Comparison of ENCODE assay signal across 12 cellular contexts in the genomic region with DNA sequence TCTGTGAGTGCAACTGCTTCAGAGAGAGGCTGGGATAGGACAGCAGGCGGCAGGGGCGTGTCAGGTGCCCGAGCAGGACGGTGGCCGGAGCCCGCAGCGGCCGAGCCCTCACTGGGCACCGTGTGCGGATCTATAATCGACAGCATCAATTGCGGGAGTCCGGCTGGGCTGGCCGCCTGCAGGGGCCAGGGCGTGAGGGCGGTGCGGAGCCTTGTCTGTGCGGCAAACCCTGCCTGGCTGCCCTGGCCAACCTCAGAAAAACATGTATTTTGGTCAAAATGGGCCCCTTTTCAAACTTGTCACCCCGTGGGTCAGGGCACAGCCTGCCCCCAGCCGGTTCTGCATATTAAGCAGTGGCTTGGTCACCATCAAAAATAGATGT.
A peak's percentile ranks its signal among the peaks of the same experiment; 100 is the strongest.
DNase-seq lines count a peak whose midpoint lies in the region; ATAC-seq, FAIRE-seq and TF ChIP-seq lines count a peak whose summit lies in the region.
"Had no signal": no experiment of that assay in that cellular context is flagged by ENCODE, and none has a peak within 500 bp of the region (broad histone marks: within the 10 kb centered on the region; RNA-seq: fewer than 3 reads in every experiment).

No MANE protein-coding gene starts in this region.

- no peak for DNase-seq in activated T-cell treated with anti-CD3 and anti-CD28 coated beads, Interleukin-2, amount 50 U/mL, for 72 hours
- DNase-seq in activated T-cell treated with anti-CD3 and anti-CD28 coated beads, Interleukin-2, amount 50 U/mL, for 1 hour: no peak
- DNase-seq in astrocyte (ENCODE audit: low read depth): no peak
- DNase-seq in lung (ENCODE audit: low spot score): no peak
- no peak for DNase-seq in testis
- no peak for DNase-seq in putamen (ENCODE audit: low spot score)
- DNase-seq: hypothalamus, Karpas-422 had no signal

- no peak overlapping the region for H3K27ac Mint-ChIP-seq in activated T-cell treated with anti-CD3 and anti-CD28 coated beads, Interleukin-2, amount 50 U/mL, for 72 hours
- H3K27ac Mint-ChIP-seq in astrocyte (ENCODE audit: unreplicated experiment): no peak overlapping the region

- no peak overlapping the region for H3K4me3 ChIP-seq in astrocyte (ENCODE audit: insufficient read depth, low read depth, low read length)
- no peak overlapping the region for H3K4me3 ChIP-seq in lung
- H3K4me3 ChIP-seq in testis: peak overlapping the region; percentile 47 to 68

- WGBS in lung, 2 donors: 61 to 71% methylated on average over 20 of the region's 20 CpGs
- 61 to 67% methylated on average over 11 to 19 of the region's 20 CpGs for WGBS in testis, 2 donors

- H3K9me3 ChIP-seq in astrocyte (ENCODE audit: insufficient read depth, low read depth, low read length) (no peaks in the 10 kb centered on the region), lung (ENCODE audit: control insufficient read depth in 2 of 2, insufficient read depth in 1 of 2, low read length in 1 of 2) (no peaks in the 10 kb centered on the region), testis (no peaks in the 10 kb centered on the region)

- no peak overlapping the region for H2AFZ ChIP-seq in astrocyte (ENCODE audit: low read depth, low read length)

- H3K27me3 ChIP-seq in astrocyte (ENCODE audit: insufficient read depth, low read length) (peaks cover 32% of the 10 kb centered on the region), lung (ENCODE audit: control insufficient read depth, insufficient read depth) (no peaks in the 10 kb centered on the region), testis (no peaks in the 10 kb centered on the region)

- H3K4me1 ChIP-seq in astrocyte (ENCODE audit: insufficient read depth, low read length) (no peaks in the 10 kb centered on the region), lung (ENCODE audit: control insufficient read depth in 2 of 2, insufficient read depth in 2 of 2, low read length in 2 of 2) (peaks cover 0 to 5% of the 10 kb centered on the region in 2 donors), testis (peaks cover 6% of the 10 kb centered on the region)

- no peaks in the 10 kb centered on the region for H3K36me3 Mint-ChIP-seq in activated T-cell treated with anti-CD3 and anti-CD28 coated beads, Interleukin-2, amount 50 U/mL, for 72 hours (ENCODE audit: insufficient read depth in 2 of 2)
- no peaks in the 10 kb centered on the region for H3K36me3 Mint-ChIP-seq in astrocyte (ENCODE audit: low read depth, unreplicated experiment)

- H3K4me3 Mint-ChIP-seq in activated T-cell treated with anti-CD3 and anti-CD28 coated beads, Interleukin-2, amount 50 U/mL, for 72 hours: peak overlapping the region; percentile 29 to 62
- H3K4me3 Mint-ChIP-seq in astrocyte (ENCODE audit: unreplicated experiment): no peak overlapping the region

- H3K36me3 ChIP-seq in astrocyte (ENCODE audit: insufficient read depth, low read length): no peaks in the 10 kb centered on the region
- no peaks in the 10 kb centered on the region for H3K36me3 ChIP-seq in lung (ENCODE audit: control insufficient read depth in 2 of 2, insufficient read depth in 2 of 2, low read length in 2 of 2)
- no peaks in the 10 kb centered on the region for H3K36me3 ChIP-seq in testis (ENCODE audit: low read depth, missing control alignments)

- no peaks in the 10 kb centered on the region for H3K27me3 Mint-ChIP-seq in activated T-cell treated with anti-CD3 and anti-CD28 coated beads, Interleukin-2, amount 50 U/mL, for 72 hours (ENCODE audit: low read depth)
- H3K27me3 Mint-ChIP-seq in astrocyte (ENCODE audit: low read depth, unreplicated experiment): peaks cover 50% of the 10 kb centered on the region

- H3K79me2 ChIP-seq in astrocyte (ENCODE audit: insufficient read depth, low read length): no peaks in the 10 kb centered on the region

- no peak overlapping the region for H3K27ac ChIP-seq in astrocyte (ENCODE audit: low read depth, low read length)
- no peak overlapping the region for H3K27ac ChIP-seq in lung (ENCODE audit: low read depth in 1 of 2, low read length in 1 of 2)
- peak overlapping the region in 1 of 2 donors; percentile 15 for H3K27ac ChIP-seq in testis

- H4K20me1 ChIP-seq in astrocyte (ENCODE audit: insufficient read depth, low read length): no peaks in the 10 kb centered on the region

- H3K4me1 Mint-ChIP-seq in activated T-cell treated with anti-CD3 and anti-CD28 coated beads, Interleukin-2, amount 50 U/mL, for 72 hours (ENCODE audit: low read depth): peaks cover 5% of the 10 kb centered on the region
- peaks cover 3% of the 10 kb centered on the region for H3K4me1 Mint-ChIP-seq in astrocyte (ENCODE audit: low read depth, unreplicated experiment)

- peak; percentile 6 to 11 for ATAC-seq in activated T-cell treated with anti-CD3 and anti-CD28 coated beads, Interleukin-2, amount 50 U/mL, for 72 hours (replicated peaks in 1 of 2)
- ATAC-seq in lung (ENCODE audit: insufficient read depth, low FRiP score) (peak; percentile 75), GM18498 (IDR thresholded peaks at IDR 0.05; ENCODE audit: unreplicated experiment) (no peak), GM21390 (IDR thresholded peaks at IDR 0.05; ENCODE audit: unreplicated experiment) (no peak)

- TF ChIP-seq POLR2A in testis (IDR thresholded peaks at IDR 0.05): no peak

- H3K4me2 ChIP-seq in astrocyte (ENCODE audit: low read length): peak overlapping the region; percentile 75

- intact Hi-C loops in testis (cut with DNase I; ENCODE audit: low total_unique reads): no loop called here

- TF ChIP-seq CTCF in astrocyte (IDR thresholded peaks at IDR 0.05; ENCODE audit: insufficient read depth, low read depth, low read length) (no peak), lung (IDR thresholded peaks at IDR 0.05; ENCODE audit: control extremely low read depth, extremely low read depth) (no peak), testis (IDR thresholded peaks at IDR 0.05) (no peak)

- no peaks in the 10 kb centered on the region for H3K9me3 Mint-ChIP-seq in activated T-cell treated with anti-CD3 and anti-CD28 coated beads, Interleukin-2, amount 50 U/mL, for 72 hours
- H3K9me3 Mint-ChIP-seq in astrocyte (ENCODE audit: unreplicated experiment): peaks cover 6% of the 10 kb centered on the region

- FAIRE-seq in astrocyte (lab: Jason Lieb, UNC): no peak
- FAIRE-seq: H54, TTC549 had no signal

- H3K9ac ChIP-seq in astrocyte (ENCODE audit: low read length): no peak overlapping the region

Comparison
In these comparisons a context has a peak if more than half of its experiments do, and no peak if none do; other contexts are left out.
1. ATAC-seq: peak in activated T-cell treated with anti-CD3 and anti-CD28 coated beads, Interleukin-2, amount 50 U/mL, for 72 hours (2 of 2) and lung (single experiment); none in GM18498 (single experiment) and GM21390 (single experiment).
2. H3K4me3 ChIP-seq: peak in testis (2 of 2); none in astrocyte (single experiment) and lung (single experiment).